ENCODE assay signal across 1 cellular context in genomic region chr2:42791606-42792005, GRCh38.
TF ChIP-seq lines count a peak whose summit lies in the region.

No MANE protein-coding gene starts in this region.

TF ChIP-seq in GM12878, 131 proteins besides CTCF, POLR2A, EP300 and RAD21:
- TF ChIP-seq, protein P1, sequence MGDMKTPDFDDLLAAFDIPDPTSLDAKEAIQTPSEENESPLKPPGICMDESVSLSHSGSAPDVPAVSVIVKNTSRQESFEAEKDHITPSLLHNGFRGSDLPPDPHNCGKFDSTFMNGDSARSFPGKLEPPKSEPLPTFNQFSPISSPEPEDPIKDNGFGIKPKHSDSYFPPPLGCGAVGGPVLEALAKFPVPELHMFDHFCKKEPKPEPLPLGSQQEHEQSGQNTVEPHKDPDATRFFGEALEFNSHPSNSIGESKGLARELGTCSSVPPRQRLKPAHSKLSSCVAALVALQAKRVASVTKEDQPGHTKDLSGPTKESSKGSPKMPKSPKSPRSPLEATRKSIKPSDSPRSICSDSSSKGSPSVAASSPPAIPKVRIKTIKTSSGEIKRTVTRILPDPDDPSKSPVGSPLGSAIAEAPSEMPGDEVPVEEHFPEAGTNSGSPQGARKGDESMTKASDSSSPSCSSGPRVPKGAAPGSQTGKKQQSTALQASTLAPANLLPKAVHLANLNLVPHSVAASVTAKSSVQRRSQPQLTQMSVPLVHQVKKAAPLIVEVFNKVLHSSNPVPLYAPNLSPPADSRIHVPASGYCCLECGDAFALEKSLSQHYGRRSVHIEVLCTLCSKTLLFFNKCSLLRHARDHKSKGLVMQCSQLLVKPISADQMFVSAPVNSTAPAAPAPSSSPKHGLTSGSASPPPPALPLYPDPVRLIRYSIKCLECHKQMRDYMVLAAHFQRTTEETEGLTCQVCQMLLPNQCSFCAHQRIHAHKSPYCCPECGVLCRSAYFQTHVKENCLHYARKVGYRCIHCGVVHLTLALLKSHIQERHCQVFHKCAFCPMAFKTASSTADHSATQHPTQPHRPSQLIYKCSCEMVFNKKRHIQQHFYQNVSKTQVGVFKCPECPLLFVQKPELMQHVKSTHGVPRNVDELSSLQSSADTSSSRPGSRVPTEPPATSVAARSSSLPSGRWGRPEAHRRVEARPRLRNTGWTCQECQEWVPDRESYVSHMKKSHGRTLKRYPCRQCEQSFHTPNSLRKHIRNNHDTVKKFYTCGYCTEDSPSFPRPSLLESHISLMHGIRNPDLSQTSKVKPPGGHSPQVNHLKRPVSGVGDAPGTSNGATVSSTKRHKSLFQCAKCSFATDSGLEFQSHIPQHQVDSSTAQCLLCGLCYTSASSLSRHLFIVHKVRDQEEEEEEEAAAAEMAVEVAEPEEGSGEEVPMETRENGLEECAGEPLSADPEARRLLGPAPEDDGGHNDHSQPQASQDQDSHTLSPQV (IDR thresholded peaks at IDR 0.05) = 0 out of 2 replicates have a peak, but pooled peaks have one; percentile 46
- TF ChIP-seq HDGF (IDR thresholded peaks at IDR 0.05) = peak; percentile 53; the same call in 1 of the 2 replicates
- TF ChIP-seq SRF (IDR thresholded peaks at IDR 0.05; ENCODE audit: low read depth in 2 of 2, low read length in 2 of 2) = no peak
